In genomic region chr6:157217198-157217893, GRCh38 we compare ENCODE assay signal across 1 cellular context.
TF ChIP-seq lines count a peak whose summit lies in the region.

No MANE protein-coding gene starts in this region.

TF ChIP-seq in HepG2, 621 proteins besides CTCF, POLR2A, EP300 and RAD21 (continued from another document):
- no peak for TF ChIP-seq GMEB1 (CRISPR knock-in tag; IDR thresholded peaks at IDR 0.05; ENCODE audit: borderline replicate concordance)
